ENCODE assay signal across 8 cellular contexts in genomic region chr16:71846443-71846842, GRCh38. TPM values are rescaled to one million over a fixed set of nuclear protein-coding genes. Genes with fewer than 3 reads are reported as not detected.
DNase-seq lines count a peak whose midpoint lies in the region; ATAC-seq and TF ChIP-seq lines count a peak whose summit lies in the region.

No MANE protein-coding gene starts in this region.

- no peaks in the 10 kb centered on the region for H3K9me3 Mint-ChIP-seq in neural progenitor cell

- H3K4me3 ChIP-seq in WI38 (ENCODE audit: low read depth, low read length) (peak overlapping the region; percentile 99), esophagus muscularis mucosa (peak overlapping the region; percentile 94 to 100 (median 98)), neural progenitor cell (peak overlapping the region; percentile 94)

- peaks cover 23% of the 10 kb centered on the region for H3K79me2 ChIP-seq in neural progenitor cell (ENCODE audit: low read depth)

- intact Hi-C loops in esophagus muscularis mucosa (cut with DNase I) = loop anchor here (2.0 kb wide), 1 partner anchor 38 kb away; the partner anchor contains the start of gene AP1G1

- no peaks in the 10 kb centered on the region for H3K9me3 ChIP-seq in esophagus muscularis mucosa
- no peaks in the 10 kb centered on the region for H3K9me3 ChIP-seq in neural progenitor cell (ENCODE audit: low read depth)

- H3K9ac ChIP-seq in neural progenitor cell = peak overlapping the region; percentile 93

- peak overlapping the region; percentile 95 for H3K4me3 Mint-ChIP-seq in neural progenitor cell

- no peak overlapping the region for H3K27ac Mint-ChIP-seq in neural progenitor cell

- TF ChIP-seq EP300 in esophagus muscularis mucosa (IDR thresholded peaks at IDR 0.05) = no peak

- no peak for TF ChIP-seq POLR2A in esophagus muscularis mucosa (IDR thresholded peaks at IDR 0.05; ENCODE audit: low read depth)

- peaks cover 7% of the 10 kb centered on the region for H3K27me3 Mint-ChIP-seq in neural progenitor cell (ENCODE audit: insufficient read depth, low read depth)

- TF ChIP-seq CTCF in 22Rv1 (IDR thresholded peaks at IDR 0.05) = no peak
- TF ChIP-seq CTCF in WI38 (IDR thresholded peaks at IDR 0.05; ENCODE audit: low read depth, low read length) = no peak
- TF ChIP-seq CTCF in esophagus muscularis mucosa (IDR thresholded peaks at IDR 0.05) = no peak
- TF ChIP-seq CTCF in neural progenitor cell (IDR thresholded peaks at IDR 0.05) = no peak

- H3K4me2 ChIP-seq in neural progenitor cell = peak overlapping the region; percentile 94

- H3K36me3 ChIP-seq in esophagus muscularis mucosa (peaks cover 32 to 37% (median 35%) of the 10 kb centered on the region in 4 donors), neural progenitor cell (peaks cover 7% of the 10 kb centered on the region)

- ATAC-seq in GM21528 (IDR thresholded peaks at IDR 0.05; ENCODE audit: low FRiP score, unreplicated experiment) (peak; percentile 12), HG02981 (IDR thresholded peaks at IDR 0.05; ENCODE audit: unreplicated experiment) (no peak)

- peaks cover 13% of the 10 kb centered on the region for H3K36me3 Mint-ChIP-seq in neural progenitor cell

- peaks cover 18 to 22% (median 20%) of the 10 kb centered on the region in 4 donors for H3K4me1 ChIP-seq in esophagus muscularis mucosa
- H3K4me1 ChIP-seq in neural progenitor cell = peaks cover 7% of the 10 kb centered on the region

- 2% methylated on average over 9 of the region's 19 CpGs for WGBS in esophagus muscularis mucosa

- peak overlapping the region; percentile 75 for H2AFZ ChIP-seq in neural progenitor cell (replicated peaks)

- H3K27ac ChIP-seq in 22Rv1 (peak overlapping the region; percentile 52; the same call in 1 of the 2 replicates), esophagus muscularis mucosa (replicated peaks in 1 of 4) (peak overlapping the region; percentile 82 to 94 (median 90)), neural progenitor cell (no peak overlapping the region)

- peaks cover 13% of the 10 kb centered on the region for H4K20me1 ChIP-seq in neural progenitor cell (ENCODE audit: low read depth)

- H3K4me1 Mint-ChIP-seq in neural progenitor cell = peaks cover 20% of the 10 kb centered on the region

- H3F3A ChIP-seq in neural progenitor cell (ENCODE audit: low read depth) = no peaks in the 10 kb centered on the region

- DNase-seq in esophagus muscularis mucosa (ENCODE audit: extremely low spot score) = no peak
- DNase-seq in neural progenitor cell (ENCODE audit: low spot score) = peak; percentile 51
- no peak for DNase-seq in SKM-1 (lab: John Stamatoyannopoulos, UW; ENCODE audit: unreplicated experiment)
- no peak for DNase-seq in COLO668 (lab: John Stamatoyannopoulos, UW; ENCODE audit: unreplicated experiment)

- H3K27me3 ChIP-seq in esophagus muscularis mucosa = no peaks in the 10 kb centered on the region
- H3K27me3 ChIP-seq in neural progenitor cell = no peaks in the 10 kb centered on the region

RNA-seq across cellular contexts. Expression of gene ATXN1L, which starts 0.7 kb away (rescaled TPM):
- total RNA-seq in esophagus muscularis mucosa (10 to 100 TPM; 32.8 to 54.6 (median 42.9) TPM), neural progenitor cell (ENCODE audit: low replicate concordance) (19.8 and 26.4 TPM in 2 replicates)

RNA-seq across cellular contexts. Expression of gene ZNF821, which starts 37.5 kb away (rescaled TPM):
- total RNA-seq in esophagus muscularis mucosa (1 to 10 TPM; 2.1 to 6.5 (median 5.9) TPM), neural progenitor cell (ENCODE audit: low replicate concordance) (10.3 and 23.6 TPM in 2 replicates)

RNA-seq across cellular contexts. Expression of gene AP1G1, which starts 37.8 kb away (rescaled TPM):
- total RNA-seq in esophagus muscularis mucosa = 10 to 100 TPM; 45.9 to 56.9 (median 51.5) TPM
- total RNA-seq in neural progenitor cell (ENCODE audit: low replicate concordance) = 59.3 and 72.6 TPM in 2 replicates

RNA-seq across cellular contexts. Expression of gene IST1, which starts 48.9 kb away (rescaled TPM):
- total RNA-seq in esophagus muscularis mucosa = 100 to 1,000 TPM; 132 to 186 (median 166) TPM
- total RNA-seq in neural progenitor cell (ENCODE audit: low replicate concordance) = 376 and 400 TPM in 2 replicates
